ENCODE assay signal across 19 cellular contexts in the genomic region with DNA sequence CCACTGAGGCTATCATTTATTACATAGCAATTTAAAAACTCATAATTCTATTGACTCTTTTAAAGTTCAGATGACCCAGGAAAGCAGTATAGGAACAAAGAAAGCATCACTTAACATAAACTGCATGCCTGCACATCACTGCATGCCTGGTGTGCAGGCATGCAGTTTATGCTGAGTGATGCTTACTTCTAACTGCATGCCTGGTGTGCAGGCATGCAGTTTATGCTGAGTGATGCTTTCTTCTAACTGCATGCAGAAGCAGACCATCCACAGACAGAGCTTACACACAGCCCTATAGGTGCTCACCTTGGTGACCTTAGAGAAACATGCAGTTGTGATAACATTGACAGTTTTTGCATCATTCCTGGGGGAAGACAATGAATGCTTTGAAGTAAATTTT. TPM values are rescaled to one million over a fixed set of nuclear protein-coding genes. Genes with fewer than 3 reads are reported as not detected.
DNase-seq lines count a peak whose midpoint lies in the region; ATAC-seq, FAIRE-seq and TF ChIP-seq lines count a peak whose summit lies in the region.
"Had no signal": no experiment of that assay in that cellular context is flagged by ENCODE, and none has a peak within 500 bp of the region (broad histone marks: within the 10 kb centered on the region; RNA-seq: fewer than 3 reads in every experiment).

No MANE protein-coding gene starts in this region.

- no peak for TF ChIP-seq CTCF in HepG2 (CRISPR knock-in tag; IDR thresholded peaks at IDR 0.05)
- TF ChIP-seq CTCF in right lobe of liver (IDR thresholded peaks at IDR 0.05) = no peak

- TF ChIP-seq EP300 in HepG2 (IDR thresholded peaks at IDR 0.05; ENCODE audit: low read depth in 2 of 2, low read length in 2 of 2) (no peak), HepG2 (CRISPR knock-in tag; IDR thresholded peaks at IDR 0.05; ENCODE audit: borderline replicate concordance) (no peak)

- no peak overlapping the region for H2AFZ ChIP-seq in HepG2 (ENCODE audit: low read length)
- H2AFZ ChIP-seq: GM23248 had no signal

- no peak for ATAC-seq in HepG2
- no peak for ATAC-seq in right lobe of liver
- ATAC-seq: A549 had no signal

- H3K27ac ChIP-seq in HepG2 (ENCODE audit: extremely low read length, insufficient read depth, low read length) = no peak overlapping the region
- H3K27ac ChIP-seq in right lobe of liver = no peak overlapping the region
- H3K27ac ChIP-seq: 22Rv1, A549, BLaER1, GM23248 had no signal

- no peaks in the 10 kb centered on the region for H3K79me2 ChIP-seq in HepG2 (ENCODE audit: insufficient read depth, low read length)

- no TSS peak for BruUV-seq in HepG2 (replicated peaks; lab: Mats Ljungman, UMichigan)

- no peak overlapping the region for H3K4me3 ChIP-seq in HepG2 (replicated peaks in 1 of 3; ENCODE audit: insufficient read depth in 1 of 3, low read depth in 2 of 3, low read length in 3 of 3)
- H3K4me3 ChIP-seq in right lobe of liver = no peak overlapping the region
- H3K4me3 ChIP-seq: A549, BLaER1, GM23248 had no signal

- no peaks in the 10 kb centered on the region for H4K20me1 ChIP-seq in HepG2 (ENCODE audit: insufficient read depth, low read length)

- TF ChIP-seq RAD21 in HepG2 (CRISPR knock-in tag; IDR thresholded peaks at IDR 0.05) = no peak

- no peak overlapping the region for H3K9ac ChIP-seq in HepG2 (ENCODE audit: insufficient read depth, low read depth, low read length)
- H3K9ac ChIP-seq: BLaER1, GM23248 had no signal

- H3K4me1 ChIP-seq in HepG2 (ENCODE audit: insufficient read depth, low read length) = no peaks in the 10 kb centered on the region
- H3K4me1 ChIP-seq in right lobe of liver = no peaks in the 10 kb centered on the region
- H3K4me1 ChIP-seq: A549, BLaER1 had no signal

- intact Hi-C loops in HepG2 (cut with micrococcal nuclease; ENCODE audit: unreplicated experiment) (no loop called here), right lobe of liver (cut with DNase I) (no loop called here)

- H3K4me2 ChIP-seq in HepG2 (ENCODE audit: low read depth, low read length) = no peak overlapping the region
- H3K4me2 ChIP-seq: A549, BLaER1 had no signal

- FAIRE-seq in HepG2 (lab: Jason Lieb, UNC) = no peak
- FAIRE-seq: A549, GM12891, GM19239, H54 had no signal

- no peak for DNase-seq in HepG2 (ENCODE audit: low spot score)
- DNase-seq in right lobe of liver = no peak
- peak; percentile 21 for DNase-seq in astrocyte of the hippocampus (ENCODE audit: low read depth, low spot score)
- DNase-seq in kidney tubule cell (ENCODE audit: low spot score) = peak; percentile 74
- DNase-seq in renal cortical epithelial cell (ENCODE audit: low read depth) = peak; percentile 42
- no peak for DNase-seq in activated CD4-positive, alpha-beta T cell treated with anti-CD3 and anti-CD28 coated beads for 1 hour
- DNase-seq in NCI-H1105 treated with DMSO at 0.1 percent for 48 hours (lab: John Stamatoyannopoulos, UW) = no peak
- no peak for DNase-seq in HK-2 (ENCODE audit: unreplicated experiment)
- DNase-seq: Calu3; CD4-positive, alpha-beta memory T cell; GM23248; HCEC 1CT had no signal

- in situ Hi-C loops in HepG2 (cut with HindIII; ENCODE audit: extremely low pct_ligation_motif_present, low pct_unique_long_range_greater_than_20kb) = no loop called here

- peaks cover 28 to 86% of the 10 kb centered on the region in 2 experiments for H3K36me3 ChIP-seq in HepG2 (replicated peaks in 1 of 2; ENCODE audit: control insufficient read depth in 1 of 2, insufficient read depth in 2 of 2, low read length in 2 of 2)
- H3K36me3 ChIP-seq in right lobe of liver = peaks cover 6 to 84% (median 44%) of the 10 kb centered on the region in 4 donors

- H3K27me3 ChIP-seq in HepG2 (ENCODE audit: control insufficient read depth in 1 of 2, insufficient read depth in 2 of 2, low read length in 2 of 2) = no peaks in the 10 kb centered on the region
- H3K27me3 ChIP-seq in right lobe of liver = no peaks in the 10 kb centered on the region
- H3K27me3 ChIP-seq: BLaER1 had no signal

- CTCF ChIA-PET in HepG2 (lab: Yijun Ruan, JAX; ENCODE audit: low intra/inter-chr PET ratio, low total read pairs) = no interaction called here

- POLR2A ChIA-PET in HepG2 (lab: Yijun Ruan, JAX) = no interaction called here

- TF ChIP-seq POLR2A in HepG2 (IDR thresholded peaks at IDR 0.05; ENCODE audit: insufficient read depth in 1 of 2, low read depth in 2 of 2, low read length in 2 of 2) (no peak), right lobe of liver (IDR thresholded peaks at IDR 0.05) (no peak)

- H3K9me3 ChIP-seq in HepG2 (ENCODE audit: low read length) = no peaks in the 10 kb centered on the region
- no peaks in the 10 kb centered on the region for H3K9me3 ChIP-seq in right lobe of liver

RNA-seq across cellular contexts. Expression of a gene that starts 17.0 kb away (rescaled TPM):
- total RNA-seq in HepG2 (2016; rRNA removed; fragmentation: Illumina TruSeq; extraction: Trizol) (33.1 and 45.1 TPM in 2 replicates), right lobe of liver (10 to 100 TPM; 11.6 to 21.3 (median 17.2) TPM), renal cortical epithelial cell (42.4 and 50.1 TPM in 2 replicates)
- 9.7 and 11.5 TPM in 2 replicates for total RNA-seq in HepG2 (2016; cell fraction: cytosol; rRNA removed; fragmentation: Illumina TruSeq; extraction: Trizol; ENCODE audit: low read depth)
- 34.2 and 44.9 TPM in 2 replicates for total RNA-seq in HepG2 (2016; cell fraction: insoluble cytoplasmic fraction; rRNA removed; fragmentation: Illumina TruSeq; extraction: Trizol)
- total RNA-seq in HepG2 (2016; cell fraction: membrane; rRNA removed; fragmentation: Illumina TruSeq; extraction: Trizol) = 19.5 and 22.8 TPM in 2 replicates
- 34.1 and 38.0 TPM in 2 replicates for total RNA-seq in HepG2 (2016; cell fraction: nucleus; rRNA removed; fragmentation: Illumina TruSeq; extraction: Trizol)
- 11.8 and 18.6 TPM in 2 replicates for polyA plus RNA-seq in HepG2 (2011; rRNA removed)
- polyA plus RNA-seq in HepG2 (2011; cell fraction: cytosol; rRNA removed) = 5.6 and 9.9 TPM in 2 replicates
- 9.0 and 10.3 TPM in 2 replicates for polyA plus RNA-seq in HepG2 (2011; cell fraction: nucleus; rRNA removed)
- polyA plus RNA-seq in HepG2 (2012) = 22.5 and 24.6 TPM in 2 replicates
- 4.7 and 4.9 TPM in 2 replicates for polyA plus RNA-seq in HepG2 (2016; cell fraction: cytosol; fragmentation: Illumina TruSeq; extraction: Trizol; ENCODE audit: low read depth)
- polyA plus RNA-seq in HepG2 (2016; cell fraction: insoluble cytoplasmic fraction; fragmentation: Illumina TruSeq; extraction: Trizol; ENCODE audit: low read depth) = 39.7 and 41.5 TPM in 2 replicates
- polyA plus RNA-seq in HepG2 (2016; cell fraction: membrane; fragmentation: Illumina TruSeq; extraction: Trizol; ENCODE audit: low read depth) = 7.9 and 9.6 TPM in 2 replicates
- 40.2 and 41.1 TPM in 2 replicates for polyA plus RNA-seq in HepG2 (2016; cell fraction: nucleus; fragmentation: Illumina TruSeq; extraction: Trizol; ENCODE audit: insufficient read depth, low read depth)
- 6.1 and 11.1 TPM in 2 replicates for polyA minus RNA-seq in HepG2 (2011; rRNA and poly(A)+ RNA removed; ENCODE audit: low replicate concordance)
- 13.5 and 16.3 TPM in 2 replicates for polyA minus RNA-seq in HepG2 (2011; cell fraction: cytosol; rRNA and poly(A)+ RNA removed)
- 23.3 and 27.8 TPM in 2 replicates for polyA minus RNA-seq in HepG2 (2011; cell fraction: nucleus; rRNA and poly(A)+ RNA removed)

RNA-seq across cellular contexts. Expression of a gene that starts 33.0 kb away (rescaled TPM):
- 11.7 and 24.6 TPM in 2 replicates for total RNA-seq in HepG2 (2016; rRNA removed; fragmentation: Illumina TruSeq; extraction: Trizol)
- 5.7 and 7.9 TPM in 2 replicates for total RNA-seq in HepG2 (2016; cell fraction: cytosol; rRNA removed; fragmentation: Illumina TruSeq; extraction: Trizol; ENCODE audit: low read depth)
- total RNA-seq in HepG2 (2016; cell fraction: insoluble cytoplasmic fraction; rRNA removed; fragmentation: Illumina TruSeq; extraction: Trizol) = 13.0 and 26.7 TPM in 2 replicates
- 8.6 and 10.7 TPM in 2 replicates for total RNA-seq in HepG2 (2016; cell fraction: membrane; rRNA removed; fragmentation: Illumina TruSeq; extraction: Trizol)
- 19.9 and 25.7 TPM in 2 replicates for total RNA-seq in HepG2 (2016; cell fraction: nucleus; rRNA removed; fragmentation: Illumina TruSeq; extraction: Trizol)
- 20.4 and 22.4 TPM in 2 replicates for polyA plus RNA-seq in HepG2 (2011; rRNA removed)
- 22.3 and 22.8 TPM in 2 replicates for polyA plus RNA-seq in HepG2 (2011; cell fraction: cytosol; rRNA removed)
- polyA plus RNA-seq in HepG2 (2011; cell fraction: nucleus; rRNA removed) = 14.0 and 16.1 TPM in 2 replicates
- polyA plus RNA-seq in HepG2 (2012) = 9.9 and 10.4 TPM in 2 replicates
- polyA plus RNA-seq in HepG2 (2016; cell fraction: cytosol; fragmentation: Illumina TruSeq; extraction: Trizol; ENCODE audit: low read depth) = 4.8 and 5.8 TPM in 2 replicates
- 12.0 and 15.6 TPM in 2 replicates for polyA plus RNA-seq in HepG2 (2016; cell fraction: insoluble cytoplasmic fraction; fragmentation: Illumina TruSeq; extraction: Trizol; ENCODE audit: low read depth)
- polyA plus RNA-seq in HepG2 (2016; cell fraction: membrane; fragmentation: Illumina TruSeq; extraction: Trizol; ENCODE audit: low read depth) = 5.7 and 9.8 TPM in 2 replicates
- polyA plus RNA-seq in HepG2 (2016; cell fraction: nucleus; fragmentation: Illumina TruSeq; extraction: Trizol; ENCODE audit: insufficient read depth, low read depth) = 39.7 and 40.4 TPM in 2 replicates
- polyA minus RNA-seq in HepG2 (2011; rRNA and poly(A)+ RNA removed; ENCODE audit: low replicate concordance) = 23.2 and 29.3 TPM in 2 replicates
- 8.3 and 11.3 TPM in 2 replicates for polyA minus RNA-seq in HepG2 (2011; cell fraction: cytosol; rRNA and poly(A)+ RNA removed)
- polyA minus RNA-seq in HepG2 (2011; cell fraction: nucleus; rRNA and poly(A)+ RNA removed) = 15.3 and 17.0 TPM in 2 replicates
- total RNA-seq in right lobe of liver = 10 to 100 TPM; 24.2 to 80.7 (median 41.9) TPM
- 14.5 and 44.1 TPM in 2 replicates for total RNA-seq in renal cortical epithelial cell

RNA-seq across cellular contexts. Expression of a gene that starts 33.5 kb away (rescaled TPM):
- total RNA-seq in HepG2 (2016; rRNA removed; fragmentation: Illumina TruSeq; extraction: Trizol) (not detected in 2 replicates), right lobe of liver (1 to 10 TPM in 4 of 6 experiments, under 1 TPM in 1, not detected in 1; 0.73 to 3.6 (median 2.6) TPM), renal cortical epithelial cell (not detected in 2 replicates)
- not detected in 2 replicates for total RNA-seq in HepG2 (2016; cell fraction: cytosol; rRNA removed; fragmentation: Illumina TruSeq; extraction: Trizol; ENCODE audit: low read depth)
- total RNA-seq in HepG2 (2016; cell fraction: insoluble cytoplasmic fraction; rRNA removed; fragmentation: Illumina TruSeq; extraction: Trizol) = not detected in 2 replicates
- total RNA-seq in HepG2 (2016; cell fraction: membrane; rRNA removed; fragmentation: Illumina TruSeq; extraction: Trizol) = not detected in 2 replicates
- not detected in 2 replicates for total RNA-seq in HepG2 (2016; cell fraction: nucleus; rRNA removed; fragmentation: Illumina TruSeq; extraction: Trizol)
- polyA plus RNA-seq in HepG2 (2011; rRNA removed) = not detected in 2 replicates
- not detected in 2 replicates for polyA plus RNA-seq in HepG2 (2011; cell fraction: cytosol; rRNA removed)
- not detected in 2 replicates for polyA plus RNA-seq in HepG2 (2011; cell fraction: nucleus; rRNA removed)
- not detected in 2 replicates for polyA plus RNA-seq in HepG2 (2012)
- polyA plus RNA-seq in HepG2 (2016; cell fraction: cytosol; fragmentation: Illumina TruSeq; extraction: Trizol; ENCODE audit: low read depth) = not detected in 2 replicates
- not detected in 2 replicates for polyA plus RNA-seq in HepG2 (2016; cell fraction: insoluble cytoplasmic fraction; fragmentation: Illumina TruSeq; extraction: Trizol; ENCODE audit: low read depth)
- polyA plus RNA-seq in HepG2 (2016; cell fraction: membrane; fragmentation: Illumina TruSeq; extraction: Trizol; ENCODE audit: low read depth) = not detected in 2 replicates
- polyA plus RNA-seq in HepG2 (2016; cell fraction: nucleus; fragmentation: Illumina TruSeq; extraction: Trizol; ENCODE audit: insufficient read depth, low read depth) = not detected in 2 replicates
- not detected in 2 replicates for polyA minus RNA-seq in HepG2 (2011; rRNA and poly(A)+ RNA removed; ENCODE audit: low replicate concordance)
- not detected in 2 replicates for polyA minus RNA-seq in HepG2 (2011; cell fraction: cytosol; rRNA and poly(A)+ RNA removed)
- not detected in 2 replicates for polyA minus RNA-seq in HepG2 (2011; cell fraction: nucleus; rRNA and poly(A)+ RNA removed)
- total RNA-seq: Calu3, GM23248 had no signal
- polyA plus RNA-seq: A549; AG04450; CD4-positive, alpha-beta memory T cell; GM23248 had no signal

RNA-seq across cellular contexts. Expression of a gene that starts 49.5 kb away (rescaled TPM):
- not detected in 2 replicates for total RNA-seq in HepG2 (2016; rRNA removed; fragmentation: Illumina TruSeq; extraction: Trizol)
- total RNA-seq in HepG2 (2016; cell fraction: cytosol; rRNA removed; fragmentation: Illumina TruSeq; extraction: Trizol; ENCODE audit: low read depth) = not detected in 2 replicates
- total RNA-seq in HepG2 (2016; cell fraction: insoluble cytoplasmic fraction; rRNA removed; fragmentation: Illumina TruSeq; extraction: Trizol) = not detected in 2 replicates
- 0.14 and 0.15 TPM in 2 replicates for total RNA-seq in HepG2 (2016; cell fraction: membrane; rRNA removed; fragmentation: Illumina TruSeq; extraction: Trizol)
- total RNA-seq in HepG2 (2016; cell fraction: nucleus; rRNA removed; fragmentation: Illumina TruSeq; extraction: Trizol) = not detected in 2 replicates
- not detected in 2 replicates for polyA plus RNA-seq in HepG2 (2011; rRNA removed)
- polyA plus RNA-seq in HepG2 (2011; cell fraction: cytosol; rRNA removed) = not detected in 2 replicates
- not detected in 2 replicates for polyA plus RNA-seq in HepG2 (2011; cell fraction: nucleus; rRNA removed)
- polyA plus RNA-seq in HepG2 (2012) = not detected in 2 replicates
- polyA plus RNA-seq in HepG2 (2016; cell fraction: cytosol; fragmentation: Illumina TruSeq; extraction: Trizol; ENCODE audit: low read depth) = 0.20 TPM in 1 of 2 replicates, not detected in the other
- polyA plus RNA-seq in HepG2 (2016; cell fraction: insoluble cytoplasmic fraction; fragmentation: Illumina TruSeq; extraction: Trizol; ENCODE audit: low read depth) = not detected in 2 replicates
- 0.14 TPM in 1 of 2 replicates, not detected in the other for polyA plus RNA-seq in HepG2 (2016; cell fraction: membrane; fragmentation: Illumina TruSeq; extraction: Trizol; ENCODE audit: low read depth)
- polyA plus RNA-seq in HepG2 (2016; cell fraction: nucleus; fragmentation: Illumina TruSeq; extraction: Trizol; ENCODE audit: insufficient read depth, low read depth) = not detected in 2 replicates
- polyA minus RNA-seq in HepG2 (2011; rRNA and poly(A)+ RNA removed; ENCODE audit: low replicate concordance) = not detected in 2 replicates
- not detected in 2 replicates for polyA minus RNA-seq in HepG2 (2011; cell fraction: cytosol; rRNA and poly(A)+ RNA removed)
- polyA minus RNA-seq in HepG2 (2011; cell fraction: nucleus; rRNA and poly(A)+ RNA removed) = not detected in 2 replicates
- total RNA-seq in right lobe of liver = 1 to 10 TPM in 4 of 6 experiments, under 1 TPM in 1, not detected in 1; 0.42 to 7.0 (median 5.4) TPM
- total RNA-seq in renal cortical epithelial cell = 0.30 and 0.35 TPM in 2 replicates
- total RNA-seq: GM23248 had no signal
- polyA plus RNA-seq: A549, GM23248 had no signal

Comparison
In these comparisons a context has a peak if more than half of its experiments do, and no peak if none do; other contexts are left out.
1. DNase-seq: peak in astrocyte of the hippocampus (single experiment), kidney tubule cell (single experiment) and renal cortical epithelial cell (single experiment); none in HepG2 (single experiment), right lobe of liver (0 of 3), activated CD4-positive, alpha-beta T cell treated with anti-CD3 and anti-CD28 coated beads for 1 hour (single experiment), NCI-H1105 treated with DMSO at 0.1 percent for 48 hours (single experiment) and HK-2 (single experiment).